In the genomic region with DNA sequence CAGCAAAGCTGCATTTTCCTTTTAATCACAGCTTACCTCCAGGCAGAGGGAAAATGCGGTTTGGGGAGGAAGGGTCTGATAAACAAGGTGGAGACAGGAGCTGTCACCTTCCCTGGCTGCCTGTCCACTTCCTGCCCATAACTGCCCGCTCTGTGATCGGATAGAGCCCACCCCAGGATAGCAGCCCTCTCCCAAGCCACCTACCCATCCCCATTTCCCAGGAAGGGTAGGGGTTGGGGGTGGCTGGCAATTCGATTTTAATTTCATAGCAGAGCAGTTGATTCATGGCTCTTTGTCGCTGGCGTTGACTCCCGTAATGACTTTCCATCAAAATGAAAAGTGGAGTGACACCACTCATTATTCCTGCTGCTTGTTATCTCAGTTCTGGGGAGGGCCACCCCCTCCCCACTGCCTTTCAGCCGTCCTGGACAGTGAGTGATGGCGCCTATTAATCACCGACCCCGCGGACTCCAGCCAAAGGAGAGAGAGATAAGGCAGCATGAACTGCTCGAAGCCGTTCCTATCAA, we compare ENCODE assay signal across 19 cellular contexts. TPM values are rescaled to one million over a fixed set of nuclear protein-coding genes. Genes with fewer than 3 reads are reported as not detected.
"Had no signal": no experiment of that assay in that cellular context is flagged by ENCODE, and none has a peak within 500 bp of the region (broad histone marks: within the 10 kb centered on the region; RNA-seq: fewer than 3 reads in every experiment).

No MANE protein-coding gene starts in this region.

- H3K9me3 Mint-ChIP-seq: activated T-helper 1 cell treated with anti-CD3 and anti-CD28 coated beads, Interleukin-12 subunit alpha, Interleukin-12 subunit beta, Interleukin-2, Interleukin-4 antibody, amounts not matched to agents 30 ng/mL and 10 ng/mL and 1 ng/mL, durations not matched to agents 14 hours and 24 hours and 36 hours; mesothelial cell of epicardium had no signal

- H3K27ac Mint-ChIP-seq: activated T-helper 1 cell treated with anti-CD3 and anti-CD28 coated beads, Interleukin-12 subunit alpha, Interleukin-12 subunit beta, Interleukin-2, Interleukin-4 antibody, amounts not matched to agents 30 ng/mL and 10 ng/mL and 1 ng/mL, durations not matched to agents 14 hours and 24 hours and 36 hours; mesothelial cell of epicardium had no signal

- H3K4me3 Mint-ChIP-seq: activated T-helper 1 cell treated with anti-CD3 and anti-CD28 coated beads, Interleukin-12 subunit alpha, Interleukin-12 subunit beta, Interleukin-2, Interleukin-4 antibody, amounts not matched to agents 30 ng/mL and 10 ng/mL and 1 ng/mL, durations not matched to agents 14 hours and 24 hours and 36 hours; mesothelial cell of epicardium had no signal

- H3K27ac ChIP-seq: colonic mucosa, epithelial cell of prostate, thyroid gland, VCaP had no signal

- H3K27me3 ChIP-seq: colonic mucosa, thyroid gland had no signal

- H3K4me1 ChIP-seq: colonic mucosa had no signal

- DNase-seq: activated CD4-positive, alpha-beta T cell treated with anti-CD3 and anti-CD28 coated beads for 48 hours; activated naive CD4-positive, alpha-beta T cell; colonic mucosa; effector CD8-positive, alpha-beta T cell; hippocampal formation; kidney glomerular epithelial cell; posterior cingulate gyrus; right cardiac atrium; small intestine; T1000; thyroid gland had no signal

- H3K4me3 ChIP-seq: colonic mucosa, thyroid gland had no signal

- H3K9me3 ChIP-seq: colonic mucosa, neutrophil, thyroid gland had no signal

RNA-seq across cellular contexts. Expression of a gene that starts 24.5 kb away (rescaled TPM):
- total RNA-seq: activated T-helper 1 cell treated with anti-CD3 and anti-CD28 coated beads, Interleukin-12 subunit alpha, Interleukin-12 subunit beta, Interleukin-2, Interleukin-4 antibody, amounts not matched to agents 30 ng/mL and 10 ng/mL and 1 ng/mL, durations not matched to agents 14 hours and 24 hours and 36 hours; astrocyte; cardiac septum; myocyte; right cardiac atrium had no signal
